Comparison of ENCODE assay signal across 9 cellular contexts in the genomic region with DNA sequence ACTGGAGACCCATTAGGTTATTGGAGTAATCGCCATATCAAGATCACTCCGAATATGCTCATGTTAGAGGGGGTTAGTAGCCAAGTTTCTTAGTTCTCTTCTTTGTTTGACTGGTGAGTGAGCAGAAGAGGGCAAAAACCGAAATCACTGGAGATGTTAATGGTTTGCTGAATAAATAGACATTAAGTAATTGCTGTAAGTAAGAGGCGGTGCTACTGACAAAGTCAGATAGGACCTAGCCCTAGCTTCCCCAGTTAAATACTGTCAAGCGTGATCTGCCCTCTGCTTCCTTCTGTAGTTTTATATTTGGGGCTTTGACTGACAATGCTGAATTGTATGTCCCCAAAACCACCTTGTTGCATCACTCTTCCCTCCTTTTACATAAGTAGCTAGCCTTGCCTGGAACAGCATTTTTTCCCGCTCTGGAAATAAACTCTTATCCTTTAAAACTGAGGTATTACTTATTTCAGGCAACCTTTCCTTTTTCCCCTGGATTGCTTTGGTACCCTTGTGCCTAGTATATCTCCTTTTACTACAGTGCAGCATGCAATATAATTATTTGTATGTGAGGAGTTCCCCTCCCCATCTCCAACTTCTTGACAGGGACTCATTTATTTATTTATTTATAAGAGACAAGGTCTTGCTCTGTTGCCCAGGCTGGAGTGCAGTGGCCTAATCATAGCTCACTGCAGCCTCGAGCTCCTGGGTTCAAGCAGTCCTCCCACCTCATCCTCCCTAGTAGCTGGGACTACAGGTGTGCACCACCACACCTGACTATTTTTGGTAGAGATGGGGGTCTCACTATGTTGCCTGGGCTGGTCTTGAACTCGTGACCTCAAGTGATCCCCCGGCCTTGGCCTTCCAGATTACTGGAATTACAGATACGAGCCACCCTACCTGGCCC. TPM values are rescaled to one million over a fixed set of nuclear protein-coding genes. Genes with fewer than 3 reads are reported as not detected.
A peak's percentile ranks its signal among the peaks of the same experiment; 100 is the strongest.
DNase-seq lines count a peak whose midpoint lies in the region; ATAC-seq and TF ChIP-seq lines count a peak whose summit lies in the region.
"Had no signal": no experiment of that assay in that cellular context is flagged by ENCODE, and none has a peak within 500 bp of the region (broad histone marks: within the 10 kb centered on the region; RNA-seq: fewer than 3 reads in every experiment).

No MANE protein-coding gene starts in this region.

- H3K4me1 ChIP-seq in BLaER1 treated with 17β-estradiol and CSF1 and Interleukin-3, amounts not matched to agents 10 nM and 100 nM: peaks cover 10 to 21% (median 16%) of the 10 kb centered on the region in 10 experiments
- peaks cover 10% of the 10 kb centered on the region for H3K4me1 ChIP-seq in KMS-11 (ENCODE audit: low read depth, poor library complexity, severe bottlenecking)
- peaks cover 6 to 23% of the 10 kb centered on the region in 2 donors for H3K4me1 ChIP-seq in muscle layer of duodenum (ENCODE audit: control insufficient read depth in 1 of 2, insufficient read depth in 2 of 2, low read length in 2 of 2)

- H3K27ac ChIP-seq in BLaER1 treated with 17β-estradiol and CSF1 and Interleukin-3, amounts not matched to agents 10 nM and 100 nM: peak overlapping the region in 9 of 11 experiments; percentile 87 to 94 (median 90); a peak in 16 of 22 replicates
- H3K27ac ChIP-seq in KMS-11 (peak overlapping the region; percentile 51; the same call in 1 of the 2 replicates), muscle layer of duodenum (ENCODE audit: low read length) (no peak overlapping the region)

- peaks cover 0 to 15% (median 8%) of the 10 kb centered on the region in 11 experiments; a peak in 12 of 22 replicates for H3K27me3 ChIP-seq in BLaER1 treated with 17β-estradiol and CSF1 and Interleukin-3, amounts not matched to agents 10 nM and 100 nM
- H3K27me3 ChIP-seq in KMS-11 (ENCODE audit: insufficient read depth, low read depth) (no peaks in the 10 kb centered on the region), muscle layer of duodenum (ENCODE audit: low read depth, low read length) (no peaks in the 10 kb centered on the region)

- peaks cover 11% of the 10 kb centered on the region for H3K4me1 Mint-ChIP-seq in central memory CD8-positive, alpha-beta T cell

- H3K27ac Mint-ChIP-seq in central memory CD8-positive, alpha-beta T cell (ENCODE audit: low read depth): peak overlapping the region; percentile 22
- H3K27ac Mint-ChIP-seq: activated naive CD8-positive, alpha-beta T cell treated with anti-CD3 and anti-CD28 coated beads, Interleukin-2, amount 10 ng/mL, durations not matched to agents 7 days and 5 days had no signal

- DNase-seq in central memory CD8-positive, alpha-beta T cell (ENCODE audit: low spot score in 2 of 2): no peak
- DNase-seq in HuH-7 (ENCODE audit: low spot score) (no peak), occipital lobe (lab: John Stamatoyannopoulos, UW) (no peak)
- DNase-seq: activated naive CD8-positive, alpha-beta T cell treated with anti-CD3 and anti-CD28 coated beads, Interleukin-2, amount 10 ng/mL, durations not matched to agents 7 days and 5 days had no signal

- no peaks in the 10 kb centered on the region for H3K9me3 Mint-ChIP-seq in central memory CD8-positive, alpha-beta T cell

- no peak for ATAC-seq in central memory CD8-positive, alpha-beta T cell (replicated peaks; ENCODE audit: extremely low read depth, poor library complexity, severe bottlenecking)
- ATAC-seq in GM21529 (IDR thresholded peaks at IDR 0.05; ENCODE audit: unreplicated experiment) (no peak), GM21576 (IDR thresholded peaks at IDR 0.05; ENCODE audit: unreplicated experiment) (no peak)

- H3K36me3 ChIP-seq in BLaER1 treated with 17β-estradiol and CSF1 and Interleukin-3, amounts not matched to agents 10 nM and 100 nM: peaks cover 42 to 52% (median 49%) of the 10 kb centered on the region in 11 experiments
- H3K36me3 ChIP-seq in KMS-11 (ENCODE audit: insufficient read depth): peaks cover 4% of the 10 kb centered on the region; the same call in 1 of the 2 replicates
- peaks cover 19 to 28% of the 10 kb centered on the region in 2 donors for H3K36me3 ChIP-seq in muscle layer of duodenum (ENCODE audit: control insufficient read depth in 1 of 2, insufficient read depth in 2 of 2, low read length in 2 of 2)

- peak overlapping the region; percentile 65 to 85 (median 82) for H3K4me3 ChIP-seq in BLaER1 treated with 17β-estradiol and CSF1 and Interleukin-3, amounts not matched to agents 10 nM and 100 nM
- H3K4me3 ChIP-seq in KMS-11 (IDR thresholded peaks at IDR 0.05; ENCODE audit: insufficient read depth, low read depth, low read length) (no peak overlapping the region), muscle layer of duodenum (ENCODE audit: low read depth in 1 of 2, low read length in 2 of 2) (peak overlapping the region; percentile 95 to 96)

- no peak overlapping the region for H3K4me3 Mint-ChIP-seq in central memory CD8-positive, alpha-beta T cell
- H3K4me3 Mint-ChIP-seq: activated naive CD8-positive, alpha-beta T cell treated with anti-CD3 and anti-CD28 coated beads, Interleukin-2, amount 10 ng/mL, durations not matched to agents 7 days and 5 days had no signal

- H3K36me3 Mint-ChIP-seq in central memory CD8-positive, alpha-beta T cell (ENCODE audit: insufficient read depth): peaks cover 12% of the 10 kb centered on the region

- peak overlapping the region; percentile 76 to 95 (median 89) for H3K4me2 ChIP-seq in BLaER1 treated with 17β-estradiol and CSF1 and Interleukin-3, amounts not matched to agents 10 nM and 100 nM
- peak overlapping the region; percentile 83 for H3K4me2 ChIP-seq in KMS-11

- no peak for TF ChIP-seq CTCF in KMS-11 (conservative IDR thresholded peaks at IDR 0.05; ENCODE audit: low read depth, low read length)

- H3K79me2 ChIP-seq in KMS-11 (ENCODE audit: insufficient read depth, low read depth): peaks cover 37% of the 10 kb centered on the region

- H3K9ac ChIP-seq in BLaER1 treated with 17β-estradiol and CSF1 and Interleukin-3, amounts not matched to agents 10 nM and 100 nM: peak overlapping the region; percentile 85 to 94 (median 91)
- peak overlapping the region; percentile 75; the same call in 1 of the 2 replicates for H3K9ac ChIP-seq in KMS-11

- no peaks in the 10 kb centered on the region for H3K27me3 Mint-ChIP-seq in central memory CD8-positive, alpha-beta T cell
- H3K27me3 Mint-ChIP-seq: activated naive CD8-positive, alpha-beta T cell treated with anti-CD3 and anti-CD28 coated beads, Interleukin-2, amount 10 ng/mL, durations not matched to agents 7 days and 5 days had no signal

- peaks cover 0 to 25% (median 22%) of the 10 kb centered on the region in 11 experiments; a peak in 19 of 22 replicates for H3K9me3 ChIP-seq in BLaER1 treated with 17β-estradiol and CSF1 and Interleukin-3, amounts not matched to agents 10 nM and 100 nM (replicated peaks in 1 of 11)
- H3K9me3 ChIP-seq in muscle layer of duodenum (ENCODE audit: control insufficient read depth in 1 of 2, low read length in 2 of 2): no peaks in the 10 kb centered on the region

- peaks cover 0 to 53% (median 39%) of the 10 kb centered on the region in 11 experiments; a peak in 15 of 22 replicates for H4K20me1 ChIP-seq in BLaER1 treated with 17β-estradiol and CSF1 and Interleukin-3, amounts not matched to agents 10 nM and 100 nM
- H4K20me1 ChIP-seq in KMS-11 (ENCODE audit: insufficient read depth): 0 out of 2 replicates have a peak, but pooled peaks cover 2% of the 10 kb centered on the region

- H2AFZ ChIP-seq in KMS-11 (ENCODE audit: low read depth): no peak overlapping the region

RNA-seq across cellular contexts. Expression of a gene that starts 1.4 kb away (rescaled TPM):
- 27.5 TPM for total RNA-seq in occipital lobe
